ENCODE assay signal across 8 cellular contexts in genomic region chr22:31247726-31248125, GRCh38. TPM values are rescaled to one million over a fixed set of nuclear protein-coding genes. Genes with fewer than 3 reads are reported as not detected.
DNase-seq lines count a peak whose midpoint lies in the region; ATAC-seq, FAIRE-seq and TF ChIP-seq lines count a peak whose summit lies in the region.

No MANE protein-coding gene starts in this region.

- 100% methylated on average over 1 of the region's 1 CpG for WGBS in K562 (ENCODE audit: insufficient coverage, low coverage, missing lambda C conversion rate)

- ATAC-seq in K562 (no peak), GM21717 (IDR thresholded peaks at IDR 0.05; ENCODE audit: unreplicated experiment) (no peak)

- intact Hi-C loops in activated CD4-positive, alpha-beta memory T cell treated with anti-CD3 and anti-CD28 coated beads for 36 hours (cut with micrococcal nuclease) = no loop called here
- intact Hi-C loops in K562 (cut with micrococcal nuclease) = no loop called here
- intact Hi-C loops in Calu3 (cut with micrococcal nuclease; ENCODE audit: unreplicated experiment) = no loop called here

- no peak for FAIRE-seq in K562 (lab: Jason Lieb, UNC)

- TF ChIP-seq CTCF in K562 (IDR thresholded peaks at IDR 0.05 in 2 of 3, conservative IDR thresholded peaks at IDR 0.05 in 1 of 3; ENCODE audit: insufficient read depth in 2 of 3, low read depth in 1 of 3, low read length in 3 of 3) (no peak), Calu3 (IDR thresholded peaks at IDR 0.05; ENCODE audit: unreplicated experiment) (no peak)

- H3K27me3 Mint-ChIP-seq in activated CD4-positive, alpha-beta memory T cell treated with anti-CD3 and anti-CD28 coated beads, Interleukin-2, amount 10 ng/mL, durations not matched to agents 7 days and 5 days = no peaks in the 10 kb centered on the region
- H3K27me3 Mint-ChIP-seq in activated CD4-positive, alpha-beta memory T cell treated with anti-CD3 and anti-CD28 coated beads for 36 hours = no peaks in the 10 kb centered on the region
- H3K27me3 Mint-ChIP-seq in Calu3 (ENCODE audit: unreplicated experiment) = no peaks in the 10 kb centered on the region

- H3K4me3 ChIP-seq in K562 (no peak overlapping the region), stomach smooth muscle (ENCODE audit: low read length in 2 of 2) (peak overlapping the region; percentile 62 to 81)

- H4K20me1 ChIP-seq in K562 (replicated peaks; ENCODE audit: control insufficient read depth, insufficient read depth, low read length) = peaks cover 4% of the 10 kb centered on the region; the same call in 1 of the 2 replicates

- peak overlapping the region; percentile 33 for H3K27ac Mint-ChIP-seq in activated CD4-positive, alpha-beta memory T cell treated with anti-CD3 and anti-CD28 coated beads, Interleukin-2, amount 10 ng/mL, durations not matched to agents 7 days and 5 days
- H3K27ac Mint-ChIP-seq in activated CD4-positive, alpha-beta memory T cell treated with anti-CD3 and anti-CD28 coated beads for 36 hours = no peak overlapping the region
- H3K27ac Mint-ChIP-seq in Calu3 (ENCODE audit: unreplicated experiment) = no peak overlapping the region

- peaks cover 30% of the 10 kb centered on the region for H3K4me1 Mint-ChIP-seq in activated CD4-positive, alpha-beta memory T cell treated with anti-CD3 and anti-CD28 coated beads, Interleukin-2, amount 10 ng/mL, durations not matched to agents 7 days and 5 days
- H3K4me1 Mint-ChIP-seq in activated CD4-positive, alpha-beta memory T cell treated with anti-CD3 and anti-CD28 coated beads for 36 hours (ENCODE audit: low read depth) = peaks cover 20% of the 10 kb centered on the region
- H3K4me1 Mint-ChIP-seq in Calu3 (ENCODE audit: low read depth, unreplicated experiment) = peaks cover 38% of the 10 kb centered on the region

- BruUV-seq in K562 (replicated peaks; lab: Mats Ljungman, UMichigan) (no TSS peak), Calu3 (replicated peaks; lab: Mats Ljungman, UMichigan) (no TSS peak)

- no peaks in the 10 kb centered on the region for H3K79me2 ChIP-seq in K562 (ENCODE audit: control insufficient read depth, insufficient read depth, low read length)

- no peak overlapping the region for H3K4me3 Mint-ChIP-seq in activated CD4-positive, alpha-beta memory T cell treated with anti-CD3 and anti-CD28 coated beads, Interleukin-2, amount 10 ng/mL, durations not matched to agents 7 days and 5 days
- H3K4me3 Mint-ChIP-seq in activated CD4-positive, alpha-beta memory T cell treated with anti-CD3 and anti-CD28 coated beads for 36 hours = no peak overlapping the region
- H3K4me3 Mint-ChIP-seq in Calu3 (ENCODE audit: low read depth, unreplicated experiment) = no peak overlapping the region

- H3K9me1 ChIP-seq in K562 (ENCODE audit: control insufficient read depth, insufficient read depth, low read length) = peaks cover 4% of the 10 kb centered on the region

- in situ Hi-C loops in K562 (cut with MboI) = no loop called here

- TF ChIP-seq RAD21 in K562 (CRISPR knock-in tag; conservative IDR thresholded peaks at IDR 0.05 in 1 of 2, IDR thresholded peaks at IDR 0.05 in 1 of 2) = no peak

- no peaks in the 10 kb centered on the region for H3K9me3 Mint-ChIP-seq in activated CD4-positive, alpha-beta memory T cell treated with anti-CD3 and anti-CD28 coated beads, Interleukin-2, amount 10 ng/mL, durations not matched to agents 7 days and 5 days
- no peaks in the 10 kb centered on the region for H3K9me3 Mint-ChIP-seq in activated CD4-positive, alpha-beta memory T cell treated with anti-CD3 and anti-CD28 coated beads for 36 hours
- H3K9me3 Mint-ChIP-seq in Calu3 (ENCODE audit: low read depth, unreplicated experiment) = no peaks in the 10 kb centered on the region

- H3K36me3 ChIP-seq in K562 (ENCODE audit: control insufficient read depth, insufficient read depth, low read length) (peaks cover 5% of the 10 kb centered on the region; the same call in 2 of the 3 replicates), stomach smooth muscle (ENCODE audit: control insufficient read depth in 2 of 2, insufficient read depth in 2 of 2, low read length in 2 of 2) (no peaks in the 10 kb centered on the region)

- H3K27me3 ChIP-seq in K562 (ENCODE audit: control insufficient read depth in 2 of 2, insufficient read depth in 2 of 2, low read length in 2 of 2) (no peaks in the 10 kb centered on the region), layer of hippocampus (ENCODE audit: control insufficient read depth, insufficient read depth, low read length) (no peaks in the 10 kb centered on the region), stomach smooth muscle (ENCODE audit: control insufficient read depth in 1 of 2, insufficient read depth in 2 of 2, low read length in 2 of 2) (no peaks in the 10 kb centered on the region)

- POLR2A ChIA-PET in activated CD4-positive, alpha-beta memory T cell treated with anti-CD3 and anti-CD28 coated beads, Interleukin-2, amount 10 ng/mL, durations not matched to agents 7 days and 5 days (lab: Charles Lee) = interaction anchor here (0.6 to 1.5 kb wide), 6 partner anchors 8 to 46 kb away, joined by 3 to 5 read pairs (median 4); partner anchors contain the start of genes LIMK2 and PIK3IP1
- POLR2A ChIA-PET in activated CD4-positive, alpha-beta memory T cell treated with anti-CD3 and anti-CD28 coated beads for 36 hours (lab: Charles Lee) = interaction anchor here (0.5 kb wide), 1 partner anchor 15 kb away, joined by 5 read pairs; no protein-coding TSS in a partner anchor
- POLR2A ChIA-PET in K562 (lab: Yijun Ruan, JAX) = interaction anchor here (1.1 kb wide), 2 partner anchors 15 to 37 kb away, joined by 3 to 8 read pairs; no protein-coding TSS in a partner anchor

- H3K27ac ChIP-seq in K562 (ENCODE audit: extremely low read depth, low read depth, low read length) = no peak overlapping the region
- H3K27ac ChIP-seq in layer of hippocampus (ENCODE audit: low read depth, low read length) = peak overlapping the region; percentile 49
- H3K27ac ChIP-seq in stomach smooth muscle (ENCODE audit: low read length) = no peak overlapping the region

- H3K9me3 ChIP-seq in K562 (replicated peaks; ENCODE audit: control insufficient read depth, insufficient read depth, low read depth, low read length) (no peaks in the 10 kb centered on the region), stomach smooth muscle (ENCODE audit: control insufficient read depth in 2 of 2, low read length in 2 of 2) (no peaks in the 10 kb centered on the region)

- H3K4me1 ChIP-seq in K562 (replicated peaks in 1 of 2; ENCODE audit: control insufficient read depth in 2 of 2, insufficient read depth in 2 of 2, low read length in 2 of 2) (peaks cover 7 to 15% of the 10 kb centered on the region in 2 experiments; a peak in 4 of 5 replicates), stomach smooth muscle (ENCODE audit: control insufficient read depth, insufficient read depth, low read length) (peaks cover 33% of the 10 kb centered on the region)

- H3K9ac ChIP-seq in K562 (ENCODE audit: insufficient read depth in 1 of 2, low read depth in 2 of 2, low read length in 2 of 2) = no peak overlapping the region
- H3K9ac ChIP-seq in stomach smooth muscle (ENCODE audit: low read length in 2 of 2) = peak overlapping the region in 1 of 2 donors; percentile 71

- TF ChIP-seq POLR2A in K562 (conservative IDR thresholded peaks at IDR 0.05) = no peak

- CTCF ChIA-PET in activated CD4-positive, alpha-beta memory T cell treated with anti-CD3 and anti-CD28 coated beads, Interleukin-2, amount 10 ng/mL, durations not matched to agents 7 days and 5 days (lab: Charles Lee) = interaction anchor here (0.7 to 2.1 kb wide), 9 partner anchors 15 to 613 kb away, joined by 3 to 9 read pairs (median 5); partner anchors contain the start of genes LIMK2 and SELENOM
- CTCF ChIA-PET in activated CD4-positive, alpha-beta memory T cell treated with anti-CD3 and anti-CD28 coated beads for 36 hours (lab: Charles Lee) = interaction anchor here (0.8 to 8.8 kb wide), 4 partner anchors 24 to 613 kb away, joined by 3 to 43 read pairs (median 6); no protein-coding TSS in a partner anchor
- CTCF ChIA-PET in K562 (lab: Yijun Ruan, JAX; ENCODE audit: low intra/inter-chr PET ratio) = interaction anchor here (1.0 kb wide), 1 partner anchor 15 kb away, joined by 4 read pairs; no protein-coding TSS in a partner anchor
- CTCF ChIA-PET in Calu3 (lab: Charles Lee) = interaction anchor here (0.6 to 0.9 kb wide), 2 partner anchors 19 to 25 kb away, joined by 3 read pairs; no protein-coding TSS in a partner anchor

- no peak overlapping the region for H2AFZ ChIP-seq in K562 (ENCODE audit: low read depth, low read length)

- DNase-seq in activated CD4-positive, alpha-beta memory T cell treated with anti-CD3 and anti-CD28 coated beads, Interleukin-2, amount 10 ng/mL, durations not matched to agents 7 days and 5 days = no peak
- DNase-seq in activated CD4-positive, alpha-beta memory T cell treated with anti-CD3 and anti-CD28 coated beads for 36 hours = no peak
- DNase-seq in K562 (ENCODE audit: extremely low read depth in 1 of 4, low spot score in 3 of 4) = no peak
- DNase-seq in retina = no peak
- no peak for DNase-seq in Calu3

- peaks cover 5% of the 10 kb centered on the region for H3K36me3 Mint-ChIP-seq in activated CD4-positive, alpha-beta memory T cell treated with anti-CD3 and anti-CD28 coated beads, Interleukin-2, amount 10 ng/mL, durations not matched to agents 7 days and 5 days (ENCODE audit: low read depth)
- peaks cover 2% of the 10 kb centered on the region for H3K36me3 Mint-ChIP-seq in activated CD4-positive, alpha-beta memory T cell treated with anti-CD3 and anti-CD28 coated beads for 36 hours
- H3K36me3 Mint-ChIP-seq in Calu3 (ENCODE audit: insufficient read depth, unreplicated experiment) = peaks cover 9% of the 10 kb centered on the region

- TF ChIP-seq EP300 in K562 (IDR thresholded peaks at IDR 0.05; ENCODE audit: low read length) = no peak

- peak overlapping the region; percentile 52; the same call in 1 of the 2 replicates for H3K4me2 ChIP-seq in K562 (ENCODE audit: insufficient read depth, low read length)

RNA-seq across cellular contexts. Expression of gene LIMK2, which starts 35.6 kb away (rescaled TPM):
- 10 to 100 TPM; 44.0 to 46.4 TPM for total RNA-seq in activated CD4-positive, alpha-beta memory T cell treated with anti-CD3 and anti-CD28 coated beads, Interleukin-2, amount 10 ng/mL, durations not matched to agents 7 days and 5 days
- 10 to 100 TPM; 42.0 to 44.7 TPM for total RNA-seq in activated CD4-positive, alpha-beta memory T cell treated with anti-CD3 and anti-CD28 coated beads for 36 hours
- 40.3 and 41.1 TPM in 2 replicates for total RNA-seq in K562 (2011; cell fraction: chromatin; rRNA removed; ENCODE audit: low replicate concordance)
- total RNA-seq in K562 (2011; cell fraction: nucleolus; rRNA removed) = 17.3 and 19.1 TPM in 2 replicates
- total RNA-seq in K562 (2011; cell fraction: nucleoplasm; rRNA removed) = 26.4 and 30.2 TPM in 2 replicates
- total RNA-seq in K562 (2014; rRNA removed) (11.1 and 14.5 TPM in 2 replicates), K562 (2014; rRNA removed; fragmentation: Illumina TruSeq; extraction: Trizol) (8.0 and 8.5 TPM in 2 replicates), K562 (2015; rRNA removed; fragmentation: Illumina TruSeq; extraction: Trizol) (7.9 and 8.9 TPM in 2 replicates), K562 (2021) (14.2 TPM in 2 replicates), Calu3 (2022) (59.9 and 60.7 TPM in 2 replicates)
- polyA plus RNA-seq in K562 (2011; rRNA removed) (4.3 and 6.6 TPM in 2 replicates), K562 (2014; fragmentation: Illumina TruSeq; extraction: Trizol) (12.0 and 12.3 TPM in 2 replicates), K562 (2014; fragmentation: Nextera tagmentation; extraction: Ambion mirVana) (1 to 10 TPM; 1.1 to 1.3 TPM), K562 (2014; rRNA removed) (5.9 and 9.0 TPM in 2 replicates)
- 5.3 and 5.8 TPM in 2 replicates for polyA plus RNA-seq in K562 (2011; cell fraction: cytosol; rRNA removed)
- polyA plus RNA-seq in K562 (2011; cell fraction: nucleus; rRNA removed) = 12.7 and 15.5 TPM in 2 replicates
- polyA plus RNA-seq in K562 (2012) = 8.8 and 9.2 TPM in 2 replicates
- polyA minus RNA-seq in K562 (2011; rRNA and poly(A)+ RNA removed) = 7.1 and 8.2 TPM in 2 replicates
- 3.5 and 3.9 TPM in 2 replicates for polyA minus RNA-seq in K562 (2011; cell fraction: cytosol; rRNA and poly(A)+ RNA removed)
- 7.9 and 14.3 TPM in 2 replicates for polyA minus RNA-seq in K562 (2011; cell fraction: nucleus; rRNA and poly(A)+ RNA removed)

RNA-seq across cellular contexts. Expression of gene PIK3IP1, which starts 44.6 kb away (rescaled TPM):
- total RNA-seq in activated CD4-positive, alpha-beta memory T cell treated with anti-CD3 and anti-CD28 coated beads, Interleukin-2, amount 10 ng/mL, durations not matched to agents 7 days and 5 days = 10 to 100 TPM; 56.4 to 57.8 TPM
- 10 to 100 TPM; 18.8 to 19.1 TPM for total RNA-seq in activated CD4-positive, alpha-beta memory T cell treated with anti-CD3 and anti-CD28 coated beads for 36 hours
- total RNA-seq in K562 (2011; cell fraction: chromatin; rRNA removed; ENCODE audit: low replicate concordance) = 3.1 and 4.7 TPM in 2 replicates
- 5.1 and 6.2 TPM in 2 replicates for total RNA-seq in K562 (2011; cell fraction: nucleolus; rRNA removed)
- 5.6 and 6.2 TPM in 2 replicates for total RNA-seq in K562 (2011; cell fraction: nucleoplasm; rRNA removed)
- total RNA-seq in K562 (2014; rRNA removed) (0.77 and 1.0 TPM in 2 replicates), K562 (2014; rRNA removed; fragmentation: Illumina TruSeq; extraction: Trizol) (0.67 and 0.76 TPM in 2 replicates), K562 (2015; rRNA removed; fragmentation: Illumina TruSeq; extraction: Trizol) (0.68 and 0.87 TPM in 2 replicates), K562 (2021) (1.3 TPM in 2 replicates), Calu3 (2022) (6.2 and 7.5 TPM in 2 replicates)
- polyA plus RNA-seq in K562 (2011; rRNA removed) (0.71 and 2.3 TPM in 2 replicates), K562 (2014; fragmentation: Illumina TruSeq; extraction: Trizol) (0.83 and 1.1 TPM in 2 replicates), K562 (2014; fragmentation: Nextera tagmentation; extraction: Ambion mirVana) (under 1 TPM; 0.11 to 0.18 TPM), K562 (2014; rRNA removed) (0.88 and 1.2 TPM in 2 replicates)
- polyA plus RNA-seq in K562 (2011; cell fraction: cytosol; rRNA removed) = 0.73 and 2.3 TPM in 2 replicates
- 1.7 and 2.8 TPM in 2 replicates for polyA plus RNA-seq in K562 (2011; cell fraction: nucleus; rRNA removed)
- polyA plus RNA-seq in K562 (2012) = 1.0 and 2.6 TPM in 2 replicates
- 1.1 and 2.5 TPM in 2 replicates for polyA minus RNA-seq in K562 (2011; rRNA and poly(A)+ RNA removed)
- 2.5 TPM in 1 of 2 replicates, not detected in the other for polyA minus RNA-seq in K562 (2011; cell fraction: cytosol; rRNA and poly(A)+ RNA removed)
- polyA minus RNA-seq in K562 (2011; cell fraction: nucleus; rRNA and poly(A)+ RNA removed) = 1.2 and 3.6 TPM in 2 replicates
